ENCODE assay signal across 8 cellular contexts in genomic region chrX:3881898-3882552, GRCh38.
A peak's percentile ranks its signal among the peaks of the same experiment; 100 is the strongest.
DNase-seq lines count a peak whose midpoint lies in the region; ATAC-seq and TF ChIP-seq lines count a peak whose summit lies in the region.
"Not testable (repeated sequence)": the region's sequence is repeated elsewhere in the genome, so short reads cannot be mapped to it uniquely, and the experiment has no call there.

No MANE protein-coding gene starts in this region.

- DNase-seq in T-cell, foreskin keratinocyte, natural killer cell: not testable (repeated sequence)

- H3K9me3 Mint-ChIP-seq in T-cell, natural killer cell: not testable (repeated sequence)

- not testable (repeated sequence) for H3K27me3 Mint-ChIP-seq in T-cell; natural killer cell (ENCODE audit: low read depth in 2 of 2)

- POLR2A ChIA-PET in T-cell (lab: Charles Lee), result not testable (repeated sequence)

- H3K4me1 ChIP-seq in foreskin keratinocyte, result not testable (repeated sequence)

- not testable (repeated sequence) for H3K27ac Mint-ChIP-seq in T-cell, natural killer cell

- ATAC-seq in GM18502 (IDR thresholded peaks at IDR 0.05; ENCODE audit: poor library complexity, unreplicated experiment) (peak; percentile 97), GM19372 (IDR thresholded peaks at IDR 0.05; ENCODE audit: low read depth, unreplicated experiment) (peak; percentile 89), GM21723 (IDR thresholded peaks at IDR 0.05; ENCODE audit: unreplicated experiment) (peak; percentile 99), HG02970 (IDR thresholded peaks at IDR 0.05; ENCODE audit: low FRiP score, unreplicated experiment) (peak; percentile 98), HG03432 (IDR thresholded peaks at IDR 0.05; ENCODE audit: unreplicated experiment) (peak; percentile 98), T-cell (replicated peaks in 1 of 4) (peak; percentile 97 to 99 (median 98)), foreskin keratinocyte (peak; percentile 97), natural killer cell (peak; percentile 92 to 95 (median 93))

- H3K36me3 Mint-ChIP-seq in T-cell, natural killer cell: not testable (repeated sequence)

- not testable (repeated sequence) for TF ChIP-seq CTCF in foreskin keratinocyte (conservative IDR thresholded peaks at IDR 0.05); natural killer cell (IDR thresholded peaks at IDR 0.05)

- CTCF ChIA-PET in T-cell (lab: Charles Lee), result not testable (repeated sequence)

- H3K27ac ChIP-seq in foreskin keratinocyte, result not testable (repeated sequence)

- not testable (repeated sequence) for H3K4me1 Mint-ChIP-seq in T-cell, natural killer cell

- not testable (repeated sequence) for H3K27me3 ChIP-seq in foreskin keratinocyte

- H3K4me3 Mint-ChIP-seq in T-cell, result peak overlapping the region in 1 of 3 donors; percentile 40
- H3K4me3 Mint-ChIP-seq in natural killer cell, result not testable (repeated sequence)

- intact Hi-C loops in natural killer cell (cut with micrococcal nuclease), result not testable (repeated sequence)
